Comparison of ENCODE assay signal across 10 cellular contexts in genomic region chr15:63896336-63897115, GRCh38.
A peak's percentile ranks its signal among the peaks of the same experiment; 100 is the strongest.
DNase-seq lines count a peak whose midpoint lies in the region; ATAC-seq, FAIRE-seq and TF ChIP-seq lines count a peak whose summit lies in the region.
"Had no signal": no experiment of that assay in that cellular context is flagged by ENCODE, and none has a peak within 500 bp of the region (broad histone marks: within the 10 kb centered on the region; RNA-seq: fewer than 3 reads in every experiment).

No MANE protein-coding gene starts in this region.

- H3K4me3 Mint-ChIP-seq in GM23338 (no peak overlapping the region), astrocyte (ENCODE audit: unreplicated experiment) (no peak overlapping the region)

- H3K4me1 Mint-ChIP-seq in GM23338 (peaks cover 14% of the 10 kb centered on the region), astrocyte (ENCODE audit: low read depth, unreplicated experiment) (peaks cover 17% of the 10 kb centered on the region)

- no peaks in the 10 kb centered on the region for H3K27me3 ChIP-seq in GM23338 (ENCODE audit: insufficient read depth)
- peaks cover 2% of the 10 kb centered on the region for H3K27me3 ChIP-seq in astrocyte (ENCODE audit: insufficient read depth, low read length)
- H3K27me3 ChIP-seq: tibial nerve had no signal

- no peak for ATAC-seq in GM23338
- ATAC-seq in mucosa of descending colon = peak; percentile 40

- H3K4me3 ChIP-seq in GM23338 = no peak overlapping the region
- no peak overlapping the region for H3K4me3 ChIP-seq in astrocyte (ENCODE audit: insufficient read depth, low read depth, low read length)
- no peak overlapping the region for H3K4me3 ChIP-seq in mucosa of descending colon
- H3K4me3 ChIP-seq: tibial nerve had no signal

- no peaks in the 10 kb centered on the region for H3K36me3 ChIP-seq in GM23338 (ENCODE audit: insufficient read depth)
- no peaks in the 10 kb centered on the region for H3K36me3 ChIP-seq in astrocyte (ENCODE audit: insufficient read depth, low read length)
- no peaks in the 10 kb centered on the region for H3K36me3 ChIP-seq in mucosa of descending colon (ENCODE audit: low read depth)
- H3K36me3 ChIP-seq: tibial nerve had no signal

- H3K4me1 ChIP-seq in GM23338 (ENCODE audit: insufficient read depth) = no peaks in the 10 kb centered on the region
- H3K4me1 ChIP-seq in astrocyte (ENCODE audit: insufficient read depth, low read length) = peaks cover 14% of the 10 kb centered on the region
- peaks cover 4% of the 10 kb centered on the region for H3K4me1 ChIP-seq in mucosa of descending colon (ENCODE audit: low read depth)

- H3K27ac ChIP-seq in GM23338 (ENCODE audit: low read depth) (no peak overlapping the region), astrocyte (ENCODE audit: low read depth, low read length) (no peak overlapping the region)

- H3K9me3 Mint-ChIP-seq in GM23338 = no peaks in the 10 kb centered on the region
- H3K9me3 Mint-ChIP-seq in astrocyte (ENCODE audit: unreplicated experiment) = no peaks in the 10 kb centered on the region

- H3K9me3 ChIP-seq in astrocyte (ENCODE audit: insufficient read depth, low read depth, low read length) = no peaks in the 10 kb centered on the region
- H3K9me3 ChIP-seq in mucosa of descending colon = no peaks in the 10 kb centered on the region
- H3K9me3 ChIP-seq: tibial nerve had no signal

- H2AFZ ChIP-seq in GM23338 (no peak overlapping the region), astrocyte (ENCODE audit: low read depth, low read length) (peak overlapping the region; percentile 28)

- no peak for FAIRE-seq in astrocyte (lab: Jason Lieb, UNC)

- no peaks in the 10 kb centered on the region for H3F3A ChIP-seq in GM23338 (replicated peaks; ENCODE audit: low read depth)

- intact Hi-C loops in mucosa of descending colon (cut with DNase I, micrococcal nuclease) = loop anchor here in 1 of 2 donors (10.0 kb wide), 1 partner anchor 142 kb away; no protein-coding TSS in a partner anchor

- H3K27me3 Mint-ChIP-seq in GM23338 (ENCODE audit: insufficient read depth, low read depth, poor library complexity) (peaks cover 6% of the 10 kb centered on the region), astrocyte (ENCODE audit: low read depth, unreplicated experiment) (peaks cover 56% of the 10 kb centered on the region)

- H3K36me3 Mint-ChIP-seq in GM23338 (ENCODE audit: low read depth) (no peaks in the 10 kb centered on the region; the same call in 2 of the 3 replicates), astrocyte (ENCODE audit: low read depth, unreplicated experiment) (no peaks in the 10 kb centered on the region)

- no peak overlapping the region for H3K9ac ChIP-seq in astrocyte (ENCODE audit: low read length)

- H4K20me1 ChIP-seq in GM23338 (replicated peaks; ENCODE audit: insufficient read depth) (no peaks in the 10 kb centered on the region), astrocyte (ENCODE audit: insufficient read depth, low read length) (no peaks in the 10 kb centered on the region)

- H3K79me2 ChIP-seq in GM23338 (replicated peaks; ENCODE audit: insufficient read depth) (no peaks in the 10 kb centered on the region), astrocyte (ENCODE audit: insufficient read depth, low read length) (no peaks in the 10 kb centered on the region)

- H3K9me2 ChIP-seq in GM23338 (ENCODE audit: insufficient read depth) = no peaks in the 10 kb centered on the region

- H3K4me2 ChIP-seq in GM23338 (no peak overlapping the region), astrocyte (ENCODE audit: low read length) (peak overlapping the region; percentile 54)

- DNase-seq in SKM-1 treated with dmso at 0.1 percent for 144 hours (lab: John Stamatoyannopoulos, UW; ENCODE audit: unreplicated experiment) (peak; percentile 57), SKM-1 (lab: John Stamatoyannopoulos, UW; ENCODE audit: unreplicated experiment) (no peak), GM23338 (ENCODE audit: low spot score) (no peak), KG1 (lab: John Stamatoyannopoulos, UW) (peak; percentile 78), astrocyte (ENCODE audit: low read depth) (peak; percentile 73), mucosa of descending colon (peak in 1 of 3 donors; percentile 25), COR-L47 (lab: John Stamatoyannopoulos, UW) (no peak), NCI-H1694 (lab: John Stamatoyannopoulos, UW) (no peak)
- DNase-seq: DND-41 had no signal

- H3K27ac Mint-ChIP-seq in GM23338 (peak overlapping the region; percentile 51), astrocyte (ENCODE audit: unreplicated experiment) (no peak overlapping the region)

- TF ChIP-seq CTCF in GM23338 (conservative IDR thresholded peaks at IDR 0.05; ENCODE audit: low read depth in 2 of 2) = no peak
- TF ChIP-seq CTCF in astrocyte (IDR thresholded peaks at IDR 0.05; ENCODE audit: insufficient read depth, low read depth, low read length) = no peak
- TF ChIP-seq CTCF in mucosa of descending colon (IDR thresholded peaks at IDR 0.05) = no peak

TF ChIP-seq in GM23338, 12 proteins besides CTCF, POLR2A, EP300 and RAD21 (continues in another document):
- TF ChIP-seq JUNB (IDR thresholded peaks at IDR 0.05; ENCODE audit: unreplicated experiment) (no peak), EZH2 (IDR thresholded peaks at IDR 0.05; ENCODE audit: low read depth, unreplicated experiment) (no peak), ETS1 (IDR thresholded peaks at IDR 0.05) (no peak), NANOG (IDR thresholded peaks at IDR 0.05; ENCODE audit: borderline replicate concordance) (no peak), POLR2AphosphoS5 (IDR thresholded peaks at IDR 0.05; ENCODE audit: low read depth) (no peak), REST (IDR thresholded peaks at IDR 0.05; ENCODE audit: unreplicated experiment) (no peak)

Comparison
In these comparisons a context has a peak if more than half of its experiments do, and no peak if none do; other contexts are left out.
1. DNase-seq: peak in SKM-1 treated with dmso at 0.1 percent for 144 hours (single experiment), KG1 (single experiment) and astrocyte (single experiment); none in SKM-1 (single experiment), GM23338 (single experiment), COR-L47 (single experiment) and NCI-H1694 (single experiment).